12 cellular contexts compared by ENCODE assay signal in the genomic region with DNA sequence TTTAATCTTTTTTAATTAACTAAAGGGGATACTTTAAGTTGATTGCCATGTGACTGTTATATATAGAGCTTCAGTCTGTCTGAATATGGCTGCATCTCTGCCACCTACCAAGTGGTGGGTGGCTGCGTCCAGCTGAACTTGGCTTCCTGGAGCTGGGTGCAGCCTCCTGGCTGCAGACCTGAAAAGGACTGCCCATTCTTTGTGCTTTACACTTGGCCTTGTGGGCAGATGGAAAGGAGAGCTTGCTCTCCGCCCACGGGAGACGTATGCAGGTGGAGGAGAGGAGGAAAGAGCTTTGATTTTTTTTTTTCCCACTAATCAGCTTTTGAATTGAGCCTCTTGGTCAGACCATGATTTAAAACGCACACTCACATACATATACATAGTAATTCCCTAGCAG. TPM values are rescaled to one million over a fixed set of nuclear protein-coding genes. Genes with fewer than 3 reads are reported as not detected.
DNase-seq lines count a peak whose midpoint lies in the region; ATAC-seq and TF ChIP-seq lines count a peak whose summit lies in the region.
"Had no signal": no experiment of that assay in that cellular context is flagged by ENCODE, and none has a peak within 500 bp of the region (broad histone marks: within the 10 kb centered on the region; RNA-seq: fewer than 3 reads in every experiment).

No MANE protein-coding gene starts in this region.

- H3K27ac ChIP-seq in BLaER1 treated with 17β-estradiol and CSF1 and Interleukin-3, amounts not matched to agents 10 nM and 100 nM, result peak overlapping the region in 6 of 11 experiments; percentile 23 to 95 (median 92); a peak in 10 of 22 replicates
- H3K27ac ChIP-seq in CD8-positive, alpha-beta T cell (ENCODE audit: low read depth, low read length), result no peak overlapping the region
- H3K27ac ChIP-seq: parathyroid adenoma had no signal

- peaks cover 26 to 92% (median 61%) of the 10 kb centered on the region in 11 experiments; a peak in 16 of 22 replicates for H4K20me1 ChIP-seq in BLaER1 treated with 17β-estradiol and CSF1 and Interleukin-3, amounts not matched to agents 10 nM and 100 nM

- H3K9me3 ChIP-seq in BLaER1 treated with 17β-estradiol and CSF1 and Interleukin-3, amounts not matched to agents 10 nM and 100 nM (replicated peaks in 1 of 11), result no peaks in the 10 kb centered on the region
- no peaks in the 10 kb centered on the region for H3K9me3 ChIP-seq in CD8-positive, alpha-beta T cell (ENCODE audit: low read length)

- H3K4me1 ChIP-seq in BLaER1 treated with 17β-estradiol and CSF1 and Interleukin-3, amounts not matched to agents 10 nM and 100 nM, result peaks cover 97 to 100% (median 100%) of the 10 kb centered on the region in 10 experiments
- peaks cover 98% of the 10 kb centered on the region for H3K4me1 ChIP-seq in CD8-positive, alpha-beta T cell (ENCODE audit: insufficient read depth, low read length)

- POLR2A ChIA-PET in CD8-positive, alpha-beta T cell (lab: Charles Lee), result interaction anchor here (0.6 to 5.3 kb wide), 4 partner anchors 25 to 150 kb away, joined by 3 to 24 read pairs (median 4); no protein-coding TSS in a partner anchor

- peak overlapping the region; percentile 43 to 99 (median 96); a peak in 21 of 22 replicates for H3K4me2 ChIP-seq in BLaER1 treated with 17β-estradiol and CSF1 and Interleukin-3, amounts not matched to agents 10 nM and 100 nM

- no peaks in the 10 kb centered on the region for H3K27me3 ChIP-seq in BLaER1 treated with 17β-estradiol and CSF1 and Interleukin-3, amounts not matched to agents 10 nM and 100 nM
- no peaks in the 10 kb centered on the region for H3K27me3 ChIP-seq in CD8-positive, alpha-beta T cell (ENCODE audit: insufficient read depth, low read length)

- peak overlapping the region; percentile 67 for H3K4me3 Mint-ChIP-seq in CD8-positive, alpha-beta T cell
- H3K4me3 Mint-ChIP-seq in activated T-helper 1 cell treated with anti-CD3 and anti-CD28 coated beads, Interleukin-12 subunit alpha, Interleukin-12 subunit beta, Interleukin-2, Interleukin-4 antibody, amounts not matched to agents 30 ng/mL and 10 ng/mL and 1 ng/mL, durations not matched to agents 14 hours and 24 hours and 36 hours, result no peak overlapping the region
- peak overlapping the region in 7 of 8 donors; percentile 29 to 80 (median 69) for H3K4me3 Mint-ChIP-seq in naive B cell
- H3K4me3 Mint-ChIP-seq in progenitor cell of endocrine pancreas (ENCODE audit: low read depth), result no peak overlapping the region
- H3K4me3 Mint-ChIP-seq: CD14-positive monocyte had no signal

- CTCF ChIA-PET in CD8-positive, alpha-beta T cell (lab: Charles Lee), result interaction anchor here (0.6 to 2.7 kb wide), 5 partner anchors 20 to 460 kb away, joined by 3 to 14 read pairs (median 3); no protein-coding TSS in a partner anchor

- DNase-seq in CD8-positive, alpha-beta T cell, result no peak
- no peak for DNase-seq in activated T-helper 1 cell treated with anti-CD3 and anti-CD28 coated beads, Interleukin-12 subunit alpha, Interleukin-12 subunit beta, Interleukin-2, Interleukin-4 antibody, amounts not matched to agents 30 ng/mL and 10 ng/mL and 1 ng/mL, durations not matched to agents 14 hours and 24 hours and 36 hours (ENCODE audit: low spot score)
- DNase-seq in naive B cell, result no peak
- DNase-seq in H4 (ENCODE audit: low spot score), result no peak
- no peak for DNase-seq in NCI-H2029 (lab: John Stamatoyannopoulos, UW)
- no peak for DNase-seq in progenitor cell of endocrine pancreas (ENCODE audit: low spot score, unreplicated experiment)
- DNase-seq: activated CD4-positive, alpha-beta T cell treated with anti-CD3 and anti-CD28 coated beads for 4 hours; KG1; T-helper 1 cell had no signal

- peaks cover 0 to 36% (median 27%) of the 10 kb centered on the region in 11 experiments; a peak in 18 of 22 replicates for H3K36me3 ChIP-seq in BLaER1 treated with 17β-estradiol and CSF1 and Interleukin-3, amounts not matched to agents 10 nM and 100 nM
- H3K36me3 ChIP-seq in CD8-positive, alpha-beta T cell (ENCODE audit: insufficient read depth, low read length), result no peaks in the 10 kb centered on the region

- H3K9ac ChIP-seq in BLaER1 treated with 17β-estradiol and CSF1 and Interleukin-3, amounts not matched to agents 10 nM and 100 nM, result peak overlapping the region in 2 of 11 experiments; percentile 29 to 30; a peak in 2 of 22 replicates
- H3K9ac ChIP-seq: parathyroid adenoma had no signal

- H3K9me3 Mint-ChIP-seq in CD8-positive, alpha-beta T cell, result no peaks in the 10 kb centered on the region
- no peaks in the 10 kb centered on the region for H3K9me3 Mint-ChIP-seq in activated T-helper 1 cell treated with anti-CD3 and anti-CD28 coated beads, Interleukin-12 subunit alpha, Interleukin-12 subunit beta, Interleukin-2, Interleukin-4 antibody, amounts not matched to agents 30 ng/mL and 10 ng/mL and 1 ng/mL, durations not matched to agents 14 hours and 24 hours and 36 hours
- H3K9me3 Mint-ChIP-seq in naive B cell, result no peaks in the 10 kb centered on the region
- H3K9me3 Mint-ChIP-seq in progenitor cell of endocrine pancreas (ENCODE audit: low read depth), result no peaks in the 10 kb centered on the region
- H3K9me3 Mint-ChIP-seq: CD14-positive monocyte had no signal

- peaks cover 39% of the 10 kb centered on the region for H3K36me3 Mint-ChIP-seq in CD8-positive, alpha-beta T cell
- peaks cover 17% of the 10 kb centered on the region for H3K36me3 Mint-ChIP-seq in activated T-helper 1 cell treated with anti-CD3 and anti-CD28 coated beads, Interleukin-12 subunit alpha, Interleukin-12 subunit beta, Interleukin-2, Interleukin-4 antibody, amounts not matched to agents 30 ng/mL and 10 ng/mL and 1 ng/mL, durations not matched to agents 14 hours and 24 hours and 36 hours (ENCODE audit: low read depth)
- H3K36me3 Mint-ChIP-seq in naive B cell (peaks cover 4 to 20% of the 10 kb centered on the region in 2 donors), progenitor cell of endocrine pancreas (ENCODE audit: insufficient read depth) (peaks cover 4% of the 10 kb centered on the region)

- TF ChIP-seq CTCF in CD8-positive, alpha-beta T cell (IDR thresholded peaks at IDR 0.05), result no peak
- TF ChIP-seq CTCF in progenitor cell of endocrine pancreas (IDR thresholded peaks at IDR 0.05; ENCODE audit: unreplicated experiment), result no peak

- no peaks in the 10 kb centered on the region for H3K27me3 Mint-ChIP-seq in CD8-positive, alpha-beta T cell (ENCODE audit: low read depth)
- H3K27me3 Mint-ChIP-seq in activated T-helper 1 cell treated with anti-CD3 and anti-CD28 coated beads, Interleukin-12 subunit alpha, Interleukin-12 subunit beta, Interleukin-2, Interleukin-4 antibody, amounts not matched to agents 30 ng/mL and 10 ng/mL and 1 ng/mL, durations not matched to agents 14 hours and 24 hours and 36 hours (ENCODE audit: insufficient read depth), result no peaks in the 10 kb centered on the region
- H3K27me3 Mint-ChIP-seq in naive B cell, result no peaks in the 10 kb centered on the region
- H3K27me3 Mint-ChIP-seq in progenitor cell of endocrine pancreas, result no peaks in the 10 kb centered on the region

- ATAC-seq in CD8-positive, alpha-beta T cell, result no peak
- no peak for ATAC-seq in naive B cell (ENCODE audit: low read depth in 2 of 2)

- peaks cover 96% of the 10 kb centered on the region for H3K4me1 Mint-ChIP-seq in CD8-positive, alpha-beta T cell (ENCODE audit: low read depth)
- H3K4me1 Mint-ChIP-seq in activated T-helper 1 cell treated with anti-CD3 and anti-CD28 coated beads, Interleukin-12 subunit alpha, Interleukin-12 subunit beta, Interleukin-2, Interleukin-4 antibody, amounts not matched to agents 30 ng/mL and 10 ng/mL and 1 ng/mL, durations not matched to agents 14 hours and 24 hours and 36 hours (ENCODE audit: low read depth), result peaks cover 90% of the 10 kb centered on the region
- H3K4me1 Mint-ChIP-seq in naive B cell, result peaks cover 72 to 99% (median 86%) of the 10 kb centered on the region in 3 donors
- peaks cover 21% of the 10 kb centered on the region for H3K4me1 Mint-ChIP-seq in progenitor cell of endocrine pancreas (ENCODE audit: low read depth)

- no peak overlapping the region for H3K4me3 ChIP-seq in BLaER1 treated with 17β-estradiol and CSF1 and Interleukin-3, amounts not matched to agents 10 nM and 100 nM
- H3K4me3 ChIP-seq in CD8-positive, alpha-beta T cell (ENCODE audit: low read depth, low read length), result no peak overlapping the region

- peak overlapping the region; percentile 92 for H3K27ac Mint-ChIP-seq in CD8-positive, alpha-beta T cell
- H3K27ac Mint-ChIP-seq in activated T-helper 1 cell treated with anti-CD3 and anti-CD28 coated beads, Interleukin-12 subunit alpha, Interleukin-12 subunit beta, Interleukin-2, Interleukin-4 antibody, amounts not matched to agents 30 ng/mL and 10 ng/mL and 1 ng/mL, durations not matched to agents 14 hours and 24 hours and 36 hours, result peak overlapping the region; percentile 35
- H3K27ac Mint-ChIP-seq in naive B cell, result peak overlapping the region; percentile 87 to 97 (median 95)
- H3K27ac Mint-ChIP-seq in progenitor cell of endocrine pancreas, result no peak overlapping the region
- H3K27ac Mint-ChIP-seq: CD14-positive monocyte had no signal

- intact Hi-C loops in CD8-positive, alpha-beta T cell (cut with DNase I, micrococcal nuclease), result no loop called here
- intact Hi-C loops in activated T-helper 1 cell treated with anti-CD3 and anti-CD28 coated beads, Interleukin-12 subunit alpha, Interleukin-12 subunit beta, Interleukin-2, Interleukin-4 antibody, amounts not matched to agents 30 ng/mL and 10 ng/mL and 1 ng/mL, durations not matched to agents 14 hours and 24 hours and 36 hours (cut with micrococcal nuclease), result no loop called here

RNA-seq across cellular contexts. Expression of a gene that starts 34.7 kb away (rescaled TPM):
- total RNA-seq in CD8-positive, alpha-beta T cell, result 10 to 100 TPM; 59.0 to 60.3 TPM
- 79.9 and 86.8 TPM in 2 replicates for total RNA-seq in activated T-helper 1 cell treated with anti-CD3 and anti-CD28 coated beads, Interleukin-12 subunit alpha, Interleukin-12 subunit beta, Interleukin-2, Interleukin-4 antibody, amounts not matched to agents 30 ng/mL and 10 ng/mL and 1 ng/mL, durations not matched to agents 14 hours and 24 hours and 36 hours
- polyA plus RNA-seq in naive B cell (ENCODE audit: low read depth in 6 of 6), result 100 to 1,000 TPM in 1 of 6 donors, 10 to 100 TPM in 5; 70.7 to 108 (median 76.7) TPM
- total RNA-seq in H4 (2014; rRNA removed; shearing (Covaris generic)), result 14.7 and 17.6 TPM in 2 replicates
- 92.5 TPM in 2 replicates for total RNA-seq in progenitor cell of endocrine pancreas

Comparison
In these comparisons a context has a peak if more than half of its experiments do, and no peak if none do; other contexts are left out.
1. H3K4me3 Mint-ChIP-seq: peak in CD8-positive, alpha-beta T cell (single experiment) and naive B cell (7 of 8); none in activated T-helper 1 cell treated with anti-CD3 and anti-CD28 coated beads, Interleukin-12 subunit alpha, Interleukin-12 subunit beta, Interleukin-2, Interleukin-4 antibody, amounts not matched to agents 30 ng/mL and 10 ng/mL and 1 ng/mL, durations not matched to agents 14 hours and 24 hours and 36 hours (single experiment) and progenitor cell of endocrine pancreas (single experiment).